Comparison of ENCODE assay signal across 21 cellular contexts in genomic region chr7:30041526-30042269, GRCh38. TPM values are rescaled to one million over a fixed set of nuclear protein-coding genes. Genes with fewer than 3 reads are reported as not detected.
DNase-seq lines count a peak whose midpoint lies in the region; ATAC-seq, FAIRE-seq and TF ChIP-seq lines count a peak whose summit lies in the region.
"Had no signal": no experiment of that assay in that cellular context is flagged by ENCODE, and none has a peak within 500 bp of the region (broad histone marks: within the 10 kb centered on the region; RNA-seq: fewer than 3 reads in every experiment).

No MANE protein-coding gene starts in this region.

- in situ Hi-C loops in mammary epithelial cell (cut with MboI; ENCODE audit: low sequenced_read_pairs in 2 of 2) = no loop called here

- CTCF ChIA-PET in mammary epithelial cell (lab: Charles Lee; ENCODE audit: low non-redundant PET) = no interaction called here
- CTCF ChIA-PET in activated CD8-positive, alpha-beta T cell treated with anti-CD3 and anti-CD28 coated beads for 36 hours (lab: Charles Lee) = no interaction called here

- H3K4me1 Mint-ChIP-seq in type B pancreatic cell (ENCODE audit: unreplicated experiment) = peaks cover 25% of the 10 kb centered on the region
- H3K4me1 Mint-ChIP-seq in activated CD8-positive, alpha-beta T cell treated with anti-CD3 and anti-CD28 coated beads for 36 hours (ENCODE audit: low read depth) = peaks cover 10% of the 10 kb centered on the region

- no peaks in the 10 kb centered on the region for H3K27me3 ChIP-seq in adipocyte (replicated peaks; ENCODE audit: control insufficient read depth, insufficient read depth, low read length)
- H3K27me3 ChIP-seq in mammary epithelial cell (ENCODE audit: insufficient read depth, low read length) = no peaks in the 10 kb centered on the region
- H3K27me3 ChIP-seq: BLaER1 had no signal

- POLR2A ChIA-PET in activated CD8-positive, alpha-beta T cell treated with anti-CD3 and anti-CD28 coated beads for 36 hours (lab: Charles Lee) = interaction anchor here (1.1 kb wide), 1 partner anchor 85 kb away, joined by 3 read pairs; no protein-coding TSS in a partner anchor

- no TSS peak for BruUV-seq in mammary epithelial cell (replicated peaks; lab: Mats Ljungman, UMichigan)

- peak overlapping the region; percentile 33 for H3K4me3 Mint-ChIP-seq in type B pancreatic cell
- no peak overlapping the region for H3K4me3 Mint-ChIP-seq in activated CD8-positive, alpha-beta T cell treated with anti-CD3 and anti-CD28 coated beads for 36 hours
- H3K4me3 Mint-ChIP-seq: CD8-positive, alpha-beta memory T cell; T-cell had no signal

- peaks cover 41% of the 10 kb centered on the region for H3K79me2 ChIP-seq in mammary epithelial cell (ENCODE audit: insufficient read depth, low read length)

- no peak overlapping the region for H3K27ac ChIP-seq in mammary epithelial cell (ENCODE audit: insufficient read depth, low read depth, low read length)
- H3K27ac ChIP-seq: BLaER1, SK-N-MC had no signal

- DNase-seq in GM18507 (ENCODE audit: extremely low spot score, insufficient read length, low read depth) (no peak), adipocyte (ENCODE audit: low read depth) (peak; percentile 50), fibroblast of the aortic adventitia (ENCODE audit: low read depth) (peak; percentile 55), type B pancreatic cell (ENCODE audit: extremely low spot score, unreplicated experiment) (no peak), mammary epithelial cell (no peak), NCI-H526 treated with DMSO at 0.1 percent for 48 hours (lab: John Stamatoyannopoulos, UW) (no peak)
- no peak for DNase-seq in activated CD8-positive, alpha-beta T cell treated with anti-CD3 and anti-CD28 coated beads for 36 hours
- DNase-seq: CD8-positive, alpha-beta memory T cell; DMS79 treated with DMSO at 0.1 percent for 48 hours; HCEC 1CT; KBM-7; NCI-H1436; NCI-H2081 treated with DMSO at 0.1 percent for 48 hours; NCI-H510A treated with DMSO at 0.1 percent for 48 hours; Right ventricle myocardium superior; T-cell had no signal

- no peak for TF ChIP-seq CTCF in fibroblast of the aortic adventitia (IDR thresholded peaks at IDR 0.05; ENCODE audit: insufficient read depth, low read length)
- no peak for TF ChIP-seq CTCF in type B pancreatic cell (conservative IDR thresholded peaks at IDR 0.05)
- no peak for TF ChIP-seq CTCF in mammary epithelial cell (conservative IDR thresholded peaks at IDR 0.05 in 1 of 2, IDR thresholded peaks at IDR 0.05 in 1 of 2; ENCODE audit: extremely low read depth in 1 of 2, insufficient read depth in 1 of 2, low read depth in 1 of 2, low read length in 2 of 2)
- TF ChIP-seq CTCF in activated CD8-positive, alpha-beta T cell treated with anti-CD3 and anti-CD28 coated beads for 36 hours (IDR thresholded peaks at IDR 0.05) = no peak

- WGBS in mammary epithelial cell (ENCODE audit: low coverage, missing lambda C conversion rate) = 94% methylated on average over 4 of the region's 4 CpGs

- H3K4me3 ChIP-seq in adipocyte (ENCODE audit: low read length) = peak overlapping the region; percentile 55
- H3K4me3 ChIP-seq in fibroblast of the aortic adventitia (ENCODE audit: low read depth, low read length) = no peak overlapping the region
- H3K4me3 ChIP-seq in mammary epithelial cell (replicated peaks in 1 of 3; ENCODE audit: insufficient read depth in 1 of 3, low read depth in 2 of 3, low read length in 3 of 3) = no peak overlapping the region
- H3K4me3 ChIP-seq: BLaER1, SK-N-MC had no signal

- peak; percentile 26 for FAIRE-seq in GM18507 (lab: Jason Lieb, UNC)
- FAIRE-seq: G401.6, GM12891, RCC 7860 had no signal

- H3K9ac ChIP-seq in adipocyte (ENCODE audit: low read length) (peak overlapping the region; percentile 53), mammary epithelial cell (ENCODE audit: insufficient read depth, low read length) (no peak overlapping the region)
- H3K9ac ChIP-seq: BLaER1 had no signal

- H3K9me3 Mint-ChIP-seq in type B pancreatic cell = peaks cover 8% of the 10 kb centered on the region
- no peaks in the 10 kb centered on the region for H3K9me3 Mint-ChIP-seq in activated CD8-positive, alpha-beta T cell treated with anti-CD3 and anti-CD28 coated beads for 36 hours
- H3K9me3 Mint-ChIP-seq: CD8-positive, alpha-beta memory T cell; T-cell had no signal

- dilution Hi-C loops in mammary epithelial cell (cut with HindIII; ENCODE audit: low sequenced_read_pairs) = no loop called here

- H3K4me2 ChIP-seq in mammary epithelial cell (ENCODE audit: insufficient read depth, low read depth, low read length) = no peak overlapping the region
- H3K4me2 ChIP-seq: BLaER1 had no signal

- peak overlapping the region; percentile 87 for H3K27ac Mint-ChIP-seq in type B pancreatic cell
- H3K27ac Mint-ChIP-seq in activated CD8-positive, alpha-beta T cell treated with anti-CD3 and anti-CD28 coated beads for 36 hours = no peak overlapping the region
- H3K27ac Mint-ChIP-seq: T-cell had no signal

- intact Hi-C loops in mammary epithelial cell (cut with micrococcal nuclease) = no loop called here
- intact Hi-C loops in activated CD8-positive, alpha-beta T cell treated with anti-CD3 and anti-CD28 coated beads for 36 hours (cut with micrococcal nuclease) = no loop called here

- H4K20me1 ChIP-seq in mammary epithelial cell (ENCODE audit: insufficient read depth, low read length) = no peaks in the 10 kb centered on the region

- no peak overlapping the region for H2AFZ ChIP-seq in mammary epithelial cell (ENCODE audit: low read depth, low read length)

- H3K4me1 ChIP-seq in adipocyte (ENCODE audit: control insufficient read depth, insufficient read depth, low read length) (peaks cover 54% of the 10 kb centered on the region), mammary epithelial cell (ENCODE audit: insufficient read depth, low read length) (no peaks in the 10 kb centered on the region)
- H3K4me1 ChIP-seq: BLaER1 had no signal

- H3K36me3 ChIP-seq in adipocyte (ENCODE audit: control insufficient read depth, insufficient read depth, low read length, severe bottlenecking) (peaks cover 14% of the 10 kb centered on the region), mammary epithelial cell (ENCODE audit: insufficient read depth, low read length) (peaks cover 4% of the 10 kb centered on the region)

- H3K27me3 Mint-ChIP-seq in type B pancreatic cell = no peaks in the 10 kb centered on the region
- H3K27me3 Mint-ChIP-seq in activated CD8-positive, alpha-beta T cell treated with anti-CD3 and anti-CD28 coated beads for 36 hours = no peaks in the 10 kb centered on the region
- H3K27me3 Mint-ChIP-seq: CD8-positive, alpha-beta memory T cell; T-cell had no signal

- no peak for ATAC-seq in activated CD8-positive, alpha-beta T cell treated with anti-CD3 and anti-CD28 coated beads for 36 hours
- ATAC-seq: T-cell had no signal

- no peaks in the 10 kb centered on the region for H3K9me3 ChIP-seq in adipocyte (ENCODE audit: control insufficient read depth, low read length)
- no peaks in the 10 kb centered on the region for H3K9me3 ChIP-seq in mammary epithelial cell (replicated peaks; ENCODE audit: insufficient read depth, low read length)

- peaks cover 39% of the 10 kb centered on the region for H3K36me3 Mint-ChIP-seq in type B pancreatic cell
- peaks cover 2% of the 10 kb centered on the region for H3K36me3 Mint-ChIP-seq in activated CD8-positive, alpha-beta T cell treated with anti-CD3 and anti-CD28 coated beads for 36 hours (ENCODE audit: low read depth)

RNA-seq across cellular contexts. Expression of gene PLEKHA8, which starts 13.5 kb away (rescaled TPM):
- total RNA-seq in fibroblast of the aortic adventitia (ENCODE audit: low replicate concordance) (10.6 and 15.5 TPM in 2 replicates), type B pancreatic cell (ENCODE audit: low replicate concordance) (27.7 and 46.0 TPM in 2 replicates), mammary epithelial cell (10 to 100 TPM; 11.7 to 14.8 TPM)
- polyA plus RNA-seq in mammary epithelial cell = 4.2 TPM
- 7.5 TPM for polyA minus RNA-seq in mammary epithelial cell
- total RNA-seq in activated CD8-positive, alpha-beta T cell treated with anti-CD3 and anti-CD28 coated beads for 36 hours = 10 to 100 TPM; 16.8 to 17.1 TPM

RNA-seq across cellular contexts. Expression of gene FKBP14, which starts 15.2 kb away (rescaled TPM):
- total RNA-seq in fibroblast of the aortic adventitia (ENCODE audit: low replicate concordance) (39.9 and 57.5 TPM in 2 replicates), type B pancreatic cell (ENCODE audit: low replicate concordance) (18.3 and 22.6 TPM in 2 replicates), mammary epithelial cell (10 to 100 TPM; 29.7 to 37.4 TPM)
- 11.2 TPM for polyA plus RNA-seq in mammary epithelial cell
- 4.3 TPM for polyA minus RNA-seq in mammary epithelial cell
- 1 to 10 TPM; 8.8 to 9.0 TPM for total RNA-seq in activated CD8-positive, alpha-beta T cell treated with anti-CD3 and anti-CD28 coated beads for 36 hours

RNA-seq across cellular contexts. Expression of gene SCRN1, which starts 52.1 kb away (rescaled TPM):
- 39.7 and 93.1 TPM in 2 replicates for total RNA-seq in fibroblast of the aortic adventitia (ENCODE audit: low replicate concordance)
- 62.7 and 79.6 TPM in 2 replicates for total RNA-seq in type B pancreatic cell (ENCODE audit: low replicate concordance)
- 10 to 100 TPM; 44.5 to 49.7 TPM for total RNA-seq in mammary epithelial cell
- polyA plus RNA-seq in mammary epithelial cell = 43.9 TPM
- polyA minus RNA-seq in mammary epithelial cell = 69.1 TPM
- 10 to 100 TPM; 10.8 to 14.7 TPM for total RNA-seq in activated CD8-positive, alpha-beta T cell treated with anti-CD3 and anti-CD28 coated beads for 36 hours

Comparison
In these comparisons a context has a peak if more than half of its experiments do, and no peak if none do; other contexts are left out.
1. DNase-seq: peak in adipocyte (single experiment) and fibroblast of the aortic adventitia (single experiment); none in GM18507 (single experiment), type B pancreatic cell (single experiment), mammary epithelial cell (single experiment), NCI-H526 treated with DMSO at 0.1 percent for 48 hours (single experiment) and activated CD8-positive, alpha-beta T cell treated with anti-CD3 and anti-CD28 coated beads for 36 hours (single experiment).